Comparison of ENCODE assay signal across 8 cellular contexts in the genomic region with DNA sequence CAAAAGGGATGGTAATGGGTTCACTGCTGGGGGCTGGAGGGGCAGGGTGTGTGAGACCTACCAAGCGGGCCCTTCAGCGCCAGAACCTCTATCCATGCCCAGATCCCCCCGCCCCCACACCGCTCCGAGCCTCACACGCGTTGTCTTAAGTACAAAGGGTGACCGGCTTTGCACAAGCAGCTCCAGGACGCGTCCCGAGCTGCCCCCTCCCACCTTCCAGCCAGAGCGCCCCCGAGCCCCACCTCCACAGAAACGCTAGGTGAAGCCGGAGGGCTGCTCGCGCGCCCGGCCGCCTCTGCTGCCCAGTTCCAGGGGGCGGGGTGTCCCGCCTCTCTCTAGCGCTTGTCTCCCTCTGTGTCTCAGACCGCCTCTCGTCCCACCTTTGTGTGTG. TPM values are rescaled to one million over a fixed set of nuclear protein-coding genes. Genes with fewer than 3 reads are reported as not detected.
DNase-seq lines count a peak whose midpoint lies in the region; ATAC-seq and TF ChIP-seq lines count a peak whose summit lies in the region.
"Had no signal": no experiment of that assay in that cellular context is flagged by ENCODE, and none has a peak within 500 bp of the region (broad histone marks: within the 10 kb centered on the region; RNA-seq: fewer than 3 reads in every experiment).

No MANE protein-coding gene starts in this region.

- no peak overlapping the region for H2BK15ac ChIP-seq in H9 (ENCODE audit: low read depth, low read length)

- H2AFZ ChIP-seq in H9 (ENCODE audit: low read length): no peak overlapping the region

- H2AK5ac ChIP-seq in H9 (ENCODE audit: insufficient read length, low read length): no peak overlapping the region

- H3K27me3 Mint-ChIP-seq in H9 (ENCODE audit: low read depth): peaks cover 94% of the 10 kb centered on the region
- peaks cover 34% of the 10 kb centered on the region for H3K27me3 Mint-ChIP-seq in glutamatergic neuron (ENCODE audit: unreplicated experiment)
- peaks cover 58% of the 10 kb centered on the region for H3K27me3 Mint-ChIP-seq in activated T-helper 1 cell treated with anti-CD3 and anti-CD28 coated beads, Interleukin-12 subunit alpha, Interleukin-12 subunit beta, Interleukin-2, Interleukin-4 antibody, amounts not matched to agents 30 ng/mL and 10 ng/mL and 1 ng/mL, durations not matched to agents 14 hours and 24 hours and 36 hours (ENCODE audit: insufficient read depth)

- no peak overlapping the region for H3K9ac ChIP-seq in H9 (ENCODE audit: extremely low read depth, insufficient read length, low read length)

- no peaks in the 10 kb centered on the region for H3K9me3 ChIP-seq in H9 (ENCODE audit: control insufficient read depth, low read depth, low read length)
- no peaks in the 10 kb centered on the region for H3K9me3 ChIP-seq in WERI-Rb-1 (ENCODE audit: severe bottlenecking)
- no peaks in the 10 kb centered on the region for H3K9me3 ChIP-seq in psoas muscle

- WGBS in H9 (ENCODE audit: extremely low coverage, insufficient read length, low lambda C conversion rate): no CpG with 5 or more reads among the region's 25 CpGs
- WGBS in psoas muscle, 3 donors: 1% methylated on average over 15 to 25 of the region's 25 CpGs

- no peaks in the 10 kb centered on the region for H3K79me2 ChIP-seq in H9 (ENCODE audit: insufficient read depth, low read length)

- H3K18ac ChIP-seq in H9 (ENCODE audit: insufficient read length, low read depth, low read length): no peak overlapping the region

- H3K4me3 ChIP-seq in WERI-Rb-1 (ENCODE audit: low read depth, low read length) (peak overlapping the region; percentile 25), psoas muscle (peak overlapping the region; percentile 46)

- no peak overlapping the region for H4K91ac ChIP-seq in H9 (ENCODE audit: insufficient read length, low read depth, low read length)

- H3K27me3 ChIP-seq in H9 (ENCODE audit: insufficient read depth, low read length) (peaks cover 53% of the 10 kb centered on the region), WERI-Rb-1 (ENCODE audit: insufficient read depth, low read depth, severe bottlenecking) (peaks cover 99% of the 10 kb centered on the region), psoas muscle (ENCODE audit: insufficient read depth in 3 of 3, low read length in 2 of 3) (peaks cover 0 to 94% (median 36%) of the 10 kb centered on the region in 3 donors)

- H3K23ac ChIP-seq in H9 (ENCODE audit: insufficient read length, low read depth, low read length): no peak overlapping the region

- H3K27ac Mint-ChIP-seq in H9 (no peak overlapping the region), glutamatergic neuron (ENCODE audit: unreplicated experiment) (no peak overlapping the region)
- no peak overlapping the region for H3K27ac Mint-ChIP-seq in activated T-helper 1 cell treated with anti-CD3 and anti-CD28 coated beads, Interleukin-12 subunit alpha, Interleukin-12 subunit beta, Interleukin-2, Interleukin-4 antibody, amounts not matched to agents 30 ng/mL and 10 ng/mL and 1 ng/mL, durations not matched to agents 14 hours and 24 hours and 36 hours

- intact Hi-C loops in psoas muscle (cut with DNase I): no loop called here
- intact Hi-C loops in activated T-helper 1 cell treated with anti-CD3 and anti-CD28 coated beads, Interleukin-12 subunit alpha, Interleukin-12 subunit beta, Interleukin-2, Interleukin-4 antibody, amounts not matched to agents 30 ng/mL and 10 ng/mL and 1 ng/mL, durations not matched to agents 14 hours and 24 hours and 36 hours (cut with micrococcal nuclease): loop anchor here (2.0 kb wide), 1 partner anchor 382 kb away; no protein-coding TSS in a partner anchor

- H4K5ac ChIP-seq in H9 (ENCODE audit: insufficient read length, low read depth, low read length): no peak overlapping the region

- H3K36me3 ChIP-seq in WERI-Rb-1: no peaks in the 10 kb centered on the region
- H3K36me3 ChIP-seq in psoas muscle (ENCODE audit: insufficient read depth in 1 of 2, low read depth in 1 of 2): no peaks in the 10 kb centered on the region

- no peak overlapping the region for H3T11ph ChIP-seq in H9 (ENCODE audit: low read length)

- peak overlapping the region; percentile 44 for H3K4me2 ChIP-seq in H9 (ENCODE audit: insufficient read depth, insufficient read length, low read length)

- no peak overlapping the region for H4K8ac ChIP-seq in H9 (replicated peaks; ENCODE audit: insufficient read length, low read depth, low read length)

- no peak overlapping the region for H2BK120ac ChIP-seq in H9 (ENCODE audit: low read depth, low read length, poor library complexity, severe bottlenecking)

- peaks cover 17 to 22% of the 10 kb centered on the region in 2 experiments for H3K4me1 Mint-ChIP-seq in H9
- no peaks in the 10 kb centered on the region for H3K4me1 Mint-ChIP-seq in glutamatergic neuron (ENCODE audit: low read depth, unreplicated experiment)
- H3K4me1 Mint-ChIP-seq in activated T-helper 1 cell treated with anti-CD3 and anti-CD28 coated beads, Interleukin-12 subunit alpha, Interleukin-12 subunit beta, Interleukin-2, Interleukin-4 antibody, amounts not matched to agents 30 ng/mL and 10 ng/mL and 1 ng/mL, durations not matched to agents 14 hours and 24 hours and 36 hours (ENCODE audit: low read depth): no peaks in the 10 kb centered on the region

- H3K4me3 Mint-ChIP-seq in H9: peak overlapping the region; percentile 46 to 79
- H3K4me3 Mint-ChIP-seq in glutamatergic neuron (ENCODE audit: unreplicated experiment): peak overlapping the region; percentile 80
- H3K4me3 Mint-ChIP-seq in activated T-helper 1 cell treated with anti-CD3 and anti-CD28 coated beads, Interleukin-12 subunit alpha, Interleukin-12 subunit beta, Interleukin-2, Interleukin-4 antibody, amounts not matched to agents 30 ng/mL and 10 ng/mL and 1 ng/mL, durations not matched to agents 14 hours and 24 hours and 36 hours: no peak overlapping the region

- peak in 2 of 4 donors; percentile 6 to 11 for ATAC-seq in psoas muscle
- no peak for ATAC-seq in GM19395 (IDR thresholded peaks at IDR 0.05; ENCODE audit: unreplicated experiment)

- DNase-seq in H9 (peak; percentile 65), WERI-Rb-1 (peak; percentile 12), glutamatergic neuron (peak; percentile 35), psoas muscle (no peak), hippocampal formation (lab: John Stamatoyannopoulos, UW) (no peak)
- no peak for DNase-seq in activated T-helper 1 cell treated with anti-CD3 and anti-CD28 coated beads, Interleukin-12 subunit alpha, Interleukin-12 subunit beta, Interleukin-2, Interleukin-4 antibody, amounts not matched to agents 30 ng/mL and 10 ng/mL and 1 ng/mL, durations not matched to agents 14 hours and 24 hours and 36 hours (ENCODE audit: low spot score)

- H3K36me3 Mint-ChIP-seq in H9 (ENCODE audit: insufficient read depth in 1 of 3, low read depth in 3 of 3): peaks cover 0 to 2% (median 0%) of the 10 kb centered on the region in 3 experiments; a peak in 1 of 7 replicates
- peaks cover 5% of the 10 kb centered on the region for H3K36me3 Mint-ChIP-seq in glutamatergic neuron (ENCODE audit: unreplicated experiment)
- H3K36me3 Mint-ChIP-seq in activated T-helper 1 cell treated with anti-CD3 and anti-CD28 coated beads, Interleukin-12 subunit alpha, Interleukin-12 subunit beta, Interleukin-2, Interleukin-4 antibody, amounts not matched to agents 30 ng/mL and 10 ng/mL and 1 ng/mL, durations not matched to agents 14 hours and 24 hours and 36 hours (ENCODE audit: low read depth): no peaks in the 10 kb centered on the region

- H3K23me2 ChIP-seq in H9 (ENCODE audit: insufficient read length, low read depth, low read length, poor library complexity, severe bottlenecking): peaks cover 24% of the 10 kb centered on the region

- H3K4ac ChIP-seq in H9 (ENCODE audit: low read depth, low read length): no peak overlapping the region

- H3K14ac ChIP-seq in H9 (ENCODE audit: insufficient read depth, low read length): no peak overlapping the region

- no peak overlapping the region for H3K56ac ChIP-seq in H9 (ENCODE audit: insufficient read length, low read depth, low read length)

- H3K9me3 Mint-ChIP-seq in H9: no peaks in the 10 kb centered on the region; a peak in 2 of 5 replicates
- peaks cover 5% of the 10 kb centered on the region for H3K9me3 Mint-ChIP-seq in glutamatergic neuron (ENCODE audit: unreplicated experiment)
- no peaks in the 10 kb centered on the region for H3K9me3 Mint-ChIP-seq in activated T-helper 1 cell treated with anti-CD3 and anti-CD28 coated beads, Interleukin-12 subunit alpha, Interleukin-12 subunit beta, Interleukin-2, Interleukin-4 antibody, amounts not matched to agents 30 ng/mL and 10 ng/mL and 1 ng/mL, durations not matched to agents 14 hours and 24 hours and 36 hours

- no peak overlapping the region for H2BK5ac ChIP-seq in H9 (ENCODE audit: insufficient read length, low read length)

- H2BK20ac ChIP-seq in H9 (ENCODE audit: low read depth, low read length, poor library complexity, severe bottlenecking): no peak overlapping the region

- no peak overlapping the region for H3K27ac ChIP-seq in H9 (ENCODE audit: insufficient read length, low read depth, low read length)
- no peak overlapping the region for H3K27ac ChIP-seq in WERI-Rb-1
- no peak overlapping the region for H3K27ac ChIP-seq in psoas muscle

- TF ChIP-seq CTCF in H9 (conservative IDR thresholded peaks at IDR 0.05): no peak
- no peak for TF ChIP-seq CTCF in WERI-Rb-1 (IDR thresholded peaks at IDR 0.05; ENCODE audit: low read depth, low read length)
- TF ChIP-seq CTCF in glutamatergic neuron (IDR thresholded peaks at IDR 0.05; ENCODE audit: partially characterized antibody, unreplicated experiment): no peak
- TF ChIP-seq CTCF in psoas muscle (IDR thresholded peaks at IDR 0.05): no peak

- no peak overlapping the region for H2BK12ac ChIP-seq in H9 (ENCODE audit: insufficient read length, low read depth, low read length)

- H4K20me1 ChIP-seq in H9 (ENCODE audit: control insufficient read depth, insufficient read depth, insufficient read length): no peaks in the 10 kb centered on the region

- no peaks in the 10 kb centered on the region for H3K79me1 ChIP-seq in H9 (ENCODE audit: insufficient read depth, low read depth, low read length, poor library complexity, severe bottlenecking)

- no peaks in the 10 kb centered on the region for H3K4me1 ChIP-seq in H9 (ENCODE audit: insufficient read depth, low read length)
- H3K4me1 ChIP-seq in psoas muscle: peaks cover 11% of the 10 kb centered on the region

RNA-seq across cellular contexts. Expression of a gene that starts 1.2 kb away (rescaled TPM):
- total RNA-seq in H9 (2021): not detected in 2 replicates
- total RNA-seq in glutamatergic neuron (ENCODE audit: unreplicated experiment): not detected
- not detected for total RNA-seq in psoas muscle
- under 1 TPM in 1 of 3 donors, not detected in 2; 0.04 TPM for polyA plus RNA-seq in psoas muscle
- not detected in 2 replicates for total RNA-seq in activated T-helper 1 cell treated with anti-CD3 and anti-CD28 coated beads, Interleukin-12 subunit alpha, Interleukin-12 subunit beta, Interleukin-2, Interleukin-4 antibody, amounts not matched to agents 30 ng/mL and 10 ng/mL and 1 ng/mL, durations not matched to agents 14 hours and 24 hours and 36 hours
- total RNA-seq: H4 had no signal

Comparison
In these comparisons a context has a peak if more than half of its experiments do, and no peak if none do; other contexts are left out.
1. DNase-seq: peak in H9 (single experiment), WERI-Rb-1 (single experiment) and glutamatergic neuron (single experiment); none in psoas muscle (0 of 2), activated T-helper 1 cell treated with anti-CD3 and anti-CD28 coated beads, Interleukin-12 subunit alpha, Interleukin-12 subunit beta, Interleukin-2, Interleukin-4 antibody, amounts not matched to agents 30 ng/mL and 10 ng/mL and 1 ng/mL, durations not matched to agents 14 hours and 24 hours and 36 hours (single experiment) and hippocampal formation (0 of 2).